Comparison of ENCODE assay signal across 9 cellular contexts in the genomic region with DNA sequence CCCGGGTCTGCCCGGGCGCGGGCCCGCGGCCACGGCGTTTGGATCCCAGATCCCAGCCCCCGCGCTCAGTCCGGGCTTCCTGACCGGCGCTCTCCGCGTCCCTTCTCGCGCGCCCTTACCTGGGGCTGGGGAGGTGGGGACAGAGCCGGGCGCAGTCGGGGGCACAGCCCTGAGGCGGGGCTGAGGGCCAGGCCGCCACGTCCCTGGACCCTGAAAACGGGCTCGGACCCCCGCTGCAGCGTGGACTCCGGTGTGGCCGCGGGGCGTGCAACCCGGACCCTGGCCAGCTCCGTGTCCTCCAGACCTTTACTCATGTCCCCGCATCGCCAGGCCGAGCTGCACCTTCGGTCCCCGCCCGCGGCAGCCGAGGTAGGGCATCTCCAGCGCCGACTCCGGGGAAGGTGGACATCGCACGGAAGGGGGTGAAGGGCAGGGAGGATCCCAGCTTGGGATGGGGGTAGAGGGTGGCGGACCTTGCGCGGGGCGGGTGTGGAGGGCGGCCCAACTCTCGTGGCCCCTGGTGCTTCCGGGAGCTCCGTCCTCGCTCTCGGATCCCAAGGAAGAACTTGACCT. TPM values are rescaled to one million over a fixed set of nuclear protein-coding genes. Genes with fewer than 3 reads are reported as not detected.
DNase-seq lines count a peak whose midpoint lies in the region; ATAC-seq and TF ChIP-seq lines count a peak whose summit lies in the region.
"Had no signal": no experiment of that assay in that cellular context is flagged by ENCODE, and none has a peak within 500 bp of the region (broad histone marks: within the 10 kb centered on the region; RNA-seq: fewer than 3 reads in every experiment).

No MANE protein-coding gene starts in this region.

- H3K27ac Mint-ChIP-seq in activated naive CD8-positive, alpha-beta T cell: no peak overlapping the region

- ATAC-seq in GM19023 (IDR thresholded peaks at IDR 0.05; ENCODE audit: unreplicated experiment): no peak

- TF ChIP-seq CTCF in spleen (IDR thresholded peaks at IDR 0.05 in 8 of 11, conservative IDR thresholded peaks at IDR 0.05 in 3 of 11): no peak

- H3K4me1 Mint-ChIP-seq in activated naive CD8-positive, alpha-beta T cell (ENCODE audit: low read depth): peaks cover 14% of the 10 kb centered on the region

- intact Hi-C loops in spleen (cut with DNase I; ENCODE audit: low total_unique reads): no loop called here

- H3K36me3 Mint-ChIP-seq in activated naive CD8-positive, alpha-beta T cell: peaks cover 3% of the 10 kb centered on the region

- H3K27me3 Mint-ChIP-seq in activated naive CD8-positive, alpha-beta T cell: peaks cover 8% of the 10 kb centered on the region

- H3K4me3 ChIP-seq in H7 (ENCODE audit: insufficient read depth, low read depth, low read length) (peak overlapping the region; percentile 80), iPS-15b (ENCODE audit: low read depth, low read length) (peak overlapping the region; percentile 82), spleen (peak overlapping the region; percentile 43 to 73 (median 58))
- H3K4me3 ChIP-seq: SK-N-MC had no signal

- H3K4me1 ChIP-seq in iPS-15b (ENCODE audit: control insufficient read depth, insufficient read depth, low read length) (peaks cover 4% of the 10 kb centered on the region), spleen (peaks cover 0 to 39% (median 24%) of the 10 kb centered on the region in 6 donors)

- 0 to 2% (median 1%) methylated on average over 31 to 57 of the region's 57 CpGs for WGBS in spleen, 5 donors

- H3K27me3 ChIP-seq in H7 (ENCODE audit: control insufficient read depth, insufficient read depth, low read length) (peaks cover 2% of the 10 kb centered on the region; the same call in 1 of the 2 replicates), iPS-15b (ENCODE audit: control insufficient read depth, insufficient read depth, low read length) (peaks cover 14% of the 10 kb centered on the region), spleen (replicated peaks in 1 of 7) (peaks cover 0 to 31% (median 0%) of the 10 kb centered on the region in 7 donors)

- peak overlapping the region; percentile 59 for H3K4me3 Mint-ChIP-seq in activated naive CD8-positive, alpha-beta T cell

- H3K36me3 ChIP-seq in H7 (replicated peaks; ENCODE audit: control insufficient read depth, insufficient read depth, low read length) (peaks cover 6% of the 10 kb centered on the region), iPS-15b (ENCODE audit: control insufficient read depth, insufficient read depth, low read length) (peaks cover 12% of the 10 kb centered on the region), spleen (peaks cover 0 to 25% (median 12%) of the 10 kb centered on the region in 6 donors)

- peak; percentile 84 for DNase-seq in H7
- DNase-seq in spleen: peak; percentile 82
- no peak for DNase-seq in DMS153 (lab: John Stamatoyannopoulos, UW)
- no peak for DNase-seq in NCI-H1092 (lab: John Stamatoyannopoulos, UW)
- DNase-seq in SHP77 (lab: John Stamatoyannopoulos, UW): no peak

- no peak for TF ChIP-seq POLR2A in spleen (IDR thresholded peaks at IDR 0.05)

- H3K9ac ChIP-seq in iPS-15b (ENCODE audit: low read depth, low read length): no peak overlapping the region

- peak overlapping the region in 4 of 8 donors; percentile 10 to 81 (median 58) for H3K27ac ChIP-seq in spleen
- H3K27ac ChIP-seq: SK-N-MC had no signal

- H3K9me3 ChIP-seq in iPS-15b (ENCODE audit: control insufficient read depth, insufficient read depth, low read length): no peaks in the 10 kb centered on the region
- no peaks in the 10 kb centered on the region for H3K9me3 ChIP-seq in spleen

- H3K9me3 Mint-ChIP-seq in activated naive CD8-positive, alpha-beta T cell (ENCODE audit: low read depth): no peaks in the 10 kb centered on the region

RNA-seq across cellular contexts. Expression of a gene that starts 9.9 kb away (rescaled TPM):
- total RNA-seq in H7 (2014; rRNA removed; shearing (Covaris generic)): 0.38 and 1.5 TPM in 2 replicates
- 1 to 10 TPM; 3.7 to 8.7 (median 6.1) TPM for total RNA-seq in spleen
- 1 to 10 TPM; 2.0 to 6.0 (median 5.3) TPM for polyA plus RNA-seq in spleen

RNA-seq across cellular contexts. Expression of a gene that starts 24.9 kb away (rescaled TPM):
- total RNA-seq in H7 (2014; rRNA removed; shearing (Covaris generic)): 28.3 and 34.0 TPM in 2 replicates
- total RNA-seq in spleen: 10 to 100 TPM; 52.5 to 76.2 (median 62.6) TPM
- 10 to 100 TPM; 21.9 to 44.5 (median 32.6) TPM for polyA plus RNA-seq in spleen

RNA-seq across cellular contexts. Expression of a gene that starts 40.0 kb away (rescaled TPM):
- total RNA-seq in H7 (2014; rRNA removed; shearing (Covaris generic)): 70.6 and 71.5 TPM in 2 replicates
- 10 to 100 TPM; 56.7 to 65.3 (median 58.1) TPM for total RNA-seq in spleen
- polyA plus RNA-seq in spleen: 10 to 100 TPM; 11.5 to 17.9 (median 12.2) TPM

RNA-seq across cellular contexts. Expression of a gene that starts 44.7 kb away (rescaled TPM):
- 42.7 and 49.1 TPM in 2 replicates for total RNA-seq in H7 (2014; rRNA removed; shearing (Covaris generic))
- total RNA-seq in spleen: 10 to 100 TPM; 16.7 to 38.7 (median 26.5) TPM
- polyA plus RNA-seq in spleen: 10 to 100 TPM; 31.8 to 53.3 (median 47.5) TPM

RNA-seq across cellular contexts. Expression of a gene that starts 57.8 kb away (rescaled TPM):
- total RNA-seq in H7 (2014; rRNA removed; shearing (Covaris generic)): 0.26 and 0.31 TPM in 2 replicates
- 10 to 100 TPM in 2 of 7 donors, 1 to 10 TPM in 5; 3.2 to 14.4 (median 4.5) TPM for total RNA-seq in spleen
- 1 to 10 TPM in 2 of 3 donors, under 1 TPM in 1; 0.86 to 5.6 (median 2.7) TPM for polyA plus RNA-seq in spleen

Comparison
In these comparisons a context has a peak if more than half of its experiments do, and no peak if none do; other contexts are left out.
1. DNase-seq: peak in H7 (single experiment) and spleen (single experiment); none in DMS153 (single experiment), NCI-H1092 (single experiment) and SHP77 (0 of 2).
2. Peak in every context shown above with its lines, with median percentiles within 50 percentile points of each other: H3K4me3 ChIP-seq.